ENCODE assay signal across 1 cellular context in genomic region chr15:85794598-85795319, GRCh38.
TF ChIP-seq lines count a peak whose summit lies in the region.

TSS of gene KLHL25 (minus strand) at chr15:85794925. CDS start at chr15:85769810, 25,115 bp downstream.

TF ChIP-seq in HepG2, 621 proteins besides CTCF, POLR2A, EP300 and RAD21 (continued from another document and continues in another):
- peak; percentile 39; the same call in 1 of the 2 replicates for TF ChIP-seq ZGPAT (CRISPR knock-in tag; IDR thresholded peaks at IDR 0.05)
- peak; percentile 68; the same call in 1 of the 2 replicates for TF ChIP-seq ZBTB26 (CRISPR knock-in tag; IDR thresholded peaks at IDR 0.05; ENCODE audit: borderline replicate concordance)
- peak; percentile 38; the same call in 1 of the 2 replicates for TF ChIP-seq MEIS2 (CRISPR knock-in tag; IDR thresholded peaks at IDR 0.05)
- TF ChIP-seq ZMYM2 (CRISPR knock-in tag; IDR thresholded peaks at IDR 0.05), result no peak
- no peak for TF ChIP-seq ZNF335 (CRISPR knock-in tag; IDR thresholded peaks at IDR 0.05)
- TF ChIP-seq TAF1 (CRISPR knock-in tag; IDR thresholded peaks at IDR 0.05), result peak; percentile 70
- TF ChIP-seq PBX2 (CRISPR knock-in tag; IDR thresholded peaks at IDR 0.05), result peak; percentile 90
- 0 out of 2 replicates have a peak, but pooled peaks have one; percentile 65 for TF ChIP-seq FOXC1 (CRISPR knock-in tag; IDR thresholded peaks at IDR 0.05; ENCODE audit: borderline replicate concordance)
- TF ChIP-seq SALL1 (CRISPR knock-in tag; IDR thresholded peaks at IDR 0.05), result peak; percentile 58
- TF ChIP-seq ZBTB37 (CRISPR knock-in tag; IDR thresholded peaks at IDR 0.05), result no peak
- no peak for TF ChIP-seq ZNF367 (CRISPR knock-in tag; IDR thresholded peaks at IDR 0.05; ENCODE audit: borderline replicate concordance)
- TF ChIP-seq PITX1 (CRISPR knock-in tag; IDR thresholded peaks at IDR 0.05), result 0 out of 2 replicates have a peak, but pooled peaks have one; percentile 13
- no peak; the same call in 1 of the 2 replicates for TF ChIP-seq YEATS2 (CRISPR knock-in tag; IDR thresholded peaks at IDR 0.05; ENCODE audit: borderline replicate concordance)
- TF ChIP-seq HDAC2 (CRISPR knock-in tag; IDR thresholded peaks at IDR 0.05), result peak; percentile 21; the same call in 1 of the 2 replicates
- TF ChIP-seq KLF6 (CRISPR knock-in tag; IDR thresholded peaks at IDR 0.05), result peak; percentile 74; the same call in 1 of the 2 replicates
- TF ChIP-seq JUNB (CRISPR knock-in tag; IDR thresholded peaks at IDR 0.05; ENCODE audit: borderline replicate concordance), result no peak
- TF ChIP-seq ZNF883 (CRISPR knock-in tag; IDR thresholded peaks at IDR 0.05; ENCODE audit: not compliant biosample characterization), result peak; percentile 48
- TF ChIP-seq ZNF614 (CRISPR knock-in tag; IDR thresholded peaks at IDR 0.05; ENCODE audit: borderline replicate concordance), result no peak
- TF ChIP-seq SP2 (CRISPR knock-in tag; IDR thresholded peaks at IDR 0.05), result peak; percentile 93
- TF ChIP-seq SOX5 (CRISPR knock-in tag; IDR thresholded peaks at IDR 0.05; ENCODE audit: borderline replicate concordance), result 0 out of 2 replicates have a peak, but pooled peaks have one; percentile 8
- TF ChIP-seq POLR2G (IDR thresholded peaks at IDR 0.05; ENCODE audit: low read depth, low read length), result peak; percentile 72
- TF ChIP-seq ATF2 (CRISPR knock-in tag; IDR thresholded peaks at IDR 0.05), result 0 out of 2 replicates have a peak, but pooled peaks have one; percentile 16
- TF ChIP-seq ZNF687 (CRISPR knock-in tag; IDR thresholded peaks at IDR 0.05), result peak; percentile 51; the same call in 1 of the 2 replicates
- TF ChIP-seq ZNF441 (CRISPR knock-in tag; IDR thresholded peaks at IDR 0.05; ENCODE audit: borderline replicate concordance), result peak; percentile 95
- no peak for TF ChIP-seq SIN3B (IDR thresholded peaks at IDR 0.05; ENCODE audit: low read length)
- TF ChIP-seq MBD4 (IDR thresholded peaks at IDR 0.05; ENCODE audit: borderline replicate concordance, low read length), result no peak
- TF ChIP-seq ZNF574 (CRISPR knock-in tag; IDR thresholded peaks at IDR 0.05), result peak; percentile 43; the same call in 1 of the 2 replicates
- no peak for TF ChIP-seq ZNF556 (CRISPR knock-in tag; IDR thresholded peaks at IDR 0.05; ENCODE audit: borderline replicate concordance)
- 0 out of 2 replicates have a peak, but pooled peaks have one; percentile 44 for TF ChIP-seq E2F5 (CRISPR knock-in tag; conservative IDR thresholded peaks at IDR 0.05)
- TF ChIP-seq TFDP2 (CRISPR knock-in tag; IDR thresholded peaks at IDR 0.05), result peak; percentile 54; the same call in 1 of the 2 replicates
- peak; percentile 78 for TF ChIP-seq PATZ1 (CRISPR knock-in tag; IDR thresholded peaks at IDR 0.05)
- TF ChIP-seq ETV5 (CRISPR knock-in tag; IDR thresholded peaks at IDR 0.05; ENCODE audit: borderline replicate concordance), result no peak
- TF ChIP-seq KDM5B (CRISPR knock-in tag; IDR thresholded peaks at IDR 0.05; ENCODE audit: borderline replicate concordance), result no peak
- TF ChIP-seq UBTF (CRISPR knock-in tag; IDR thresholded peaks at IDR 0.05), result peak; percentile 67; the same call in 1 of the 2 replicates
- no peak for TF ChIP-seq ZNF317 (CRISPR knock-in tag; IDR thresholded peaks at IDR 0.05)
